ENCODE assay signal across 8 cellular contexts in the genomic region with DNA sequence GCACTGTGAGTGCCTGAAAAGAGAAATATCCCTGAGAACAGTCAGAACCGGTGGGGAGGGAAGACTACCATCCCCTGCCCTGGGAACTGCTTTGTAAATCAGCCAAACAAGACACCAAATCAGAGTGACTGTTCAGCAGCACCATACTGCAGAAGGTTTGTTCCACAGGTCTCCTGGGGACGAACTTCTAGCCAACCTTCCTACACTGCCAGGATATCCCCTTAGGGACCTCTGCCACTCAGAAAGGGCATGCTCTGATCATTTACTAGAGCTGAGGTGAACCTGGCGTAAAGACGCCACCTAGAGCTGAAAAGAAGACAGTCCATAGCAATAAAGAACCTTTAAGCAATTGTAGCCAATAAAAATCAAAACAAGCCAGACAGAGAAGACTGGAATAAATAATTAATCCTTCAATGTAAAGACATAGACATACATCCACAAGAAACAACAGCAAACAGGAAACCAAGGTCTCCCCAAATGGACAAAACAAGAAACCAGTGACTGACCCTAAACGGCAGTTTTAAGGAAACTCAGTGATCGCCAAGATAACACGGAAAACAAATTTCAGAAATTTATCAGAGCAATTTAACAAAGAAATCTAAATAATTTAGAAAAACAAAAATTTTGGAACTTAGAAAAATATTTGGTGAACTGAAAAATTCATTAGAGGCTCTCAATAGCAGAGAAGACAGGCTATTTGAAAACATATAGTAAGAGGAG.
DNase-seq lines count a peak whose midpoint lies in the region; ATAC-seq lines count a peak whose summit lies in the region.

No MANE protein-coding gene starts in this region.

- peaks cover 3% of the 10 kb centered on the region for H3K9me3 ChIP-seq in right cardiac atrium (ENCODE audit: control insufficient read depth, low read length)

- H3K27me3 ChIP-seq in right cardiac atrium (ENCODE audit: control insufficient read depth, insufficient read depth) = no peaks in the 10 kb centered on the region

- DNase-seq in ELR (ENCODE audit: low read depth) (peak; percentile 80), SHP77 treated with DMSO at 0.1 percent for 48 hours (lab: John Stamatoyannopoulos, UW) (peak; percentile 52), right cardiac atrium (peak in 1 of 3 donors; percentile 11), putamen (ENCODE audit: low spot score) (no peak)
- DNase-seq in Jurkat, Clone E6-1 (ENCODE audit: low read depth, low spot score) = peak; percentile 65
- DNase-seq in activated naive CD4-positive, alpha-beta T cell treated with anti-CD3 and anti-CD28 coated beads, Interleukin-2, amount 50 U/mL, for 16 hours = peak; percentile 48
- DNase-seq in stimulated activated CD4-positive, alpha-beta T cell treated with anti-CD3 and anti-CD28 coated beads, Interleukin-12 subunit alpha, Interleukin-12 subunit beta, amount 100 ng/mL, for 48 hours (ENCODE audit: low read depth in 2 of 3, low spot score in 1 of 3) = peak in 2 of 3 donors; percentile 41 to 42

- no peak overlapping the region for H3K27ac ChIP-seq in right cardiac atrium (ENCODE audit: low read length)

- no peaks in the 10 kb centered on the region for H3K4me1 ChIP-seq in right cardiac atrium (ENCODE audit: control insufficient read depth, insufficient read depth, low read length)

- intact Hi-C loops in right cardiac atrium (cut with DNase I) = loop anchor here in 2 of 4 donors (10.0 kb wide), 1 partner anchor 273 kb away; no protein-coding TSS in a partner anchor

- 55% methylated on average over 7 of the region's 7 CpGs for WGBS in right cardiac atrium

- no peak overlapping the region for H3K4me3 ChIP-seq in Jurkat, Clone E6-1 (ENCODE audit: low read length)
- no peak overlapping the region for H3K4me3 ChIP-seq in right cardiac atrium (ENCODE audit: low read length)

- peak; percentile 86 for ATAC-seq in GM21825 (IDR thresholded peaks at IDR 0.05; ENCODE audit: unreplicated experiment)
- ATAC-seq in right cardiac atrium = peak; percentile 82 to 86
